Comparison of ENCODE assay signal across 13 cellular contexts in genomic region chr13:26965976-26966375, GRCh38.
A peak's percentile ranks its signal among the peaks of the same experiment; 100 is the strongest.
DNase-seq lines count a peak whose midpoint lies in the region; ATAC-seq and TF ChIP-seq lines count a peak whose summit lies in the region.
"Had no signal": no experiment of that assay in that cellular context is flagged by ENCODE, and none has a peak within 500 bp of the region (broad histone marks: within the 10 kb centered on the region; RNA-seq: fewer than 3 reads in every experiment).

No MANE protein-coding gene starts in this region.

- H3K27me3 ChIP-seq in heart right ventricle: no peaks in the 10 kb centered on the region

- H3K4me3 ChIP-seq in heart right ventricle: no peak overlapping the region

- intact Hi-C loops in heart right ventricle (cut with DNase I): no loop called here

- DNase-seq in NCI-H2196 (lab: John Stamatoyannopoulos, UW; ENCODE audit: unreplicated experiment) (peak; percentile 11), NCI-H2196 treated with DMSO at 0.1 percent for 48 hours (lab: John Stamatoyannopoulos, UW; ENCODE audit: unreplicated experiment) (no peak), NCI-H748 treated with DMSO at 0.1 percent for 48 hours (lab: John Stamatoyannopoulos, UW) (peak; percentile 47), heart right ventricle (peak; percentile 71 to 87), superior temporal gyrus (ENCODE audit: extremely low spot score) (peak; percentile 24), T1000 (lab: John Stamatoyannopoulos, UW) (no peak), erythroblast (lab: John Stamatoyannopoulos, UW) (no peak)
- DNase-seq: activated CD4-positive, CD25-positive, alpha-beta regulatory T cell; activated gamma-delta T cell treated with Interleukin-2 at 50 U/mL for 16 hours; naive thymus-derived CD4-positive, alpha-beta T cell; stimulated activated naive CD8-positive, alpha-beta T cell treated with anti-CD3 and anti-CD28 coated beads, Interleukin-15, amount 100 ng/mL, for 72 hours had no signal

- ATAC-seq in heart right ventricle: peak in 6 of 8 donors; percentile 44 to 80 (median 61)
- ATAC-seq in GM21423 (IDR thresholded peaks at IDR 0.05; ENCODE audit: unreplicated experiment): no peak
- ATAC-seq: naive thymus-derived CD4-positive, alpha-beta T cell; stimulated activated naive CD8-positive, alpha-beta T cell treated with anti-CD3 and anti-CD28 coated beads, Interleukin-15, amount 100 ng/mL, for 72 hours had no signal

- no peak for TF ChIP-seq CTCF in heart right ventricle (IDR thresholded peaks at IDR 0.05)

- H3K36me3 ChIP-seq in heart right ventricle: no peaks in the 10 kb centered on the region

- no peaks in the 10 kb centered on the region for H3K9me3 ChIP-seq in heart right ventricle

- H3K27ac ChIP-seq in heart right ventricle: peak overlapping the region in 2 of 10 donors; percentile 36 to 56
- H3K27ac ChIP-seq: RWPE1 had no signal

- WGBS in heart right ventricle, 2 donors: 27 to 36% methylated on average over 12 of the region's 12 CpGs

- H3K4me1 ChIP-seq in heart right ventricle: peaks cover 0 to 47% (median 21%) of the 10 kb centered on the region in 9 donors

- TF ChIP-seq POLR2A in erythroblast (IDR thresholded peaks at IDR 0.05; ENCODE audit: low read length): no peak

Comparison
In these comparisons a context has a peak if more than half of its experiments do, and no peak if none do; other contexts are left out.
1. DNase-seq: peak in NCI-H2196 (single experiment), NCI-H748 treated with DMSO at 0.1 percent for 48 hours (single experiment), heart right ventricle (2 of 2) and superior temporal gyrus (single experiment); none in NCI-H2196 treated with DMSO at 0.1 percent for 48 hours (single experiment), T1000 (single experiment) and erythroblast (0 of 2).